In genomic region chr15:67771201-67771600, GRCh38 we compare ENCODE assay signal across 13 cellular contexts. TPM values are rescaled to one million over a fixed set of nuclear protein-coding genes. Genes with fewer than 3 reads are reported as not detected.
"Had no signal": no experiment of that assay in that cellular context is flagged by ENCODE, and none has a peak within 500 bp of the region (broad histone marks: within the 10 kb centered on the region; RNA-seq: fewer than 3 reads in every experiment).

No MANE protein-coding gene starts in this region.

- ATAC-seq: activated T-cell treated with anti-CD3 and anti-CD28 coated beads, Interleukin-2, amount 50 U/mL, for 4 hours; left lung had no signal

- FAIRE-seq: small intestine had no signal

- DNase-seq: activated CD4-positive, alpha-beta T cell treated with anti-CD3 and anti-CD28 coated beads, Interleukin-2, amount 50 U/mL, for 4 hours; activated CD4-positive, CD25-positive, alpha-beta regulatory T cell treated with anti-CD3 and anti-CD28 coated beads, Interleukin-2, amount 50 U/mL, for 72 hours; activated effector memory CD4-positive, alpha-beta T cell treated with anti-CD3 and anti-CD28 coated beads, Interleukin-2, amount 50 U/mL, for 16 hours; activated naive CD8-positive, alpha-beta T cell treated with anti-CD3 and anti-CD28 coated beads for 36 hours; activated T-cell treated with anti-CD3 and anti-CD28 coated beads, Interleukin-2, amount 50 U/mL, for 4 hours; dermis blood vessel endothelial cell; foreskin fibroblast; heart left ventricle; islet precursor cell; left lung; retina; small intestine; thyroid gland had no signal

RNA-seq across cellular contexts. Expression of gene SKOR1, which starts 54.1 kb away (rescaled TPM):
- total RNA-seq: dermis blood vessel endothelial cell had no signal
